In the genomic region with DNA sequence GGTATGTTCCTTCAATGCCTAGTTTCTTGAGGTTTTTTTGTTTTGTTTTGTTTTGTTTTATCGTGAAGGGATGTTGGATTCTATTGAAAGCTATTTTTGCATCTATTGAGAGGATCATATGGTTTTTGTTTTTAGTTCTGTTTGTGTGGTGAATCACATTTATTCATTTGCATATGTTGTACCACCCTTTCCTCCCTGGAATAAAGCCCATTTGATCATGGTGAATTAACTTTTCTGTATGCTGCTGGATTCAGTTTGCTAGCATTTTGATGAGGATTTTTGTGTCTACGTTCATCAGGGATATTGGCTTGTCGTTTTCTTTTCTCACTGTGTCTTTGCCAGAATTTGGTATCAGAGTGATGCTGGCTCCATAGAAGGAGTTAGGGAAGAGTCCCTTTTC, we compare ENCODE assay signal across 20 cellular contexts.
"Had no signal": no experiment of that assay in that cellular context is flagged by ENCODE, and none has a peak within 500 bp of the region (broad histone marks: within the 10 kb centered on the region; RNA-seq: fewer than 3 reads in every experiment).

No MANE protein-coding gene starts in this region.

- H3K4me1 ChIP-seq: gastroesophageal sphincter, neural progenitor cell, pancreas, psoas muscle, thyroid gland had no signal

- H3K4me3 Mint-ChIP-seq: mesothelial cell of epicardium; natural killer cell; neural progenitor cell; stimulated activated effector memory CD8-positive, alpha-beta T cell treated with anti-CD3 and anti-CD28 coated beads, Interleukin-12 subunit alpha, Interleukin-12 subunit beta, amount 100 ng/mL, for 72 hours; type B pancreatic cell had no signal

- H3K9ac ChIP-seq: neural progenitor cell had no signal

- H3K4me3 ChIP-seq: coronary artery, gastroesophageal sphincter, neural progenitor cell, pancreas, psoas muscle, right lobe of liver, suprapubic skin, thyroid gland had no signal

- DNase-seq: effector CD8-positive, alpha-beta T cell; glutamatergic neuron; islet precursor cell; natural killer cell; nucleus accumbens; pancreas; psoas muscle; retina; right lobe of liver; stimulated activated CD4-positive, alpha-beta T cell treated with anti-CD3 and anti-CD28 coated beads, Interleukin-4, amount 100 ng/mL, for 1 hour; stimulated activated CD8-positive, alpha-beta memory T cell treated with anti-CD3 and anti-CD28 coated beads, Interleukin-4, amount 100 ng/mL, for 48 hours; stimulated activated naive CD8-positive, alpha-beta T cell treated with anti-CD3 and anti-CD28 coated beads, Interleukin-15, Interleukin-2, amounts not matched to agents 100 U/mL and 50 U/mL, for 24 hours; thyroid gland had no signal

- H3K27me3 Mint-ChIP-seq: type B pancreatic cell had no signal

- H3K36me3 ChIP-seq: gastroesophageal sphincter, neural progenitor cell, pancreas, right lobe of liver, suprapubic skin, thyroid gland had no signal

- H3K27ac ChIP-seq: coronary artery, gastroesophageal sphincter, neural progenitor cell, pancreas, psoas muscle, right lobe of liver, suprapubic skin, thyroid gland had no signal

- H3K9me3 ChIP-seq: gastroesophageal sphincter, pancreas, psoas muscle, right lobe of liver, suprapubic skin, thyroid gland had no signal

- H3K4me1 Mint-ChIP-seq: natural killer cell; stimulated activated effector memory CD8-positive, alpha-beta T cell treated with anti-CD3 and anti-CD28 coated beads, Interleukin-12 subunit alpha, Interleukin-12 subunit beta, amount 100 ng/mL, for 72 hours had no signal

- H3K27ac Mint-ChIP-seq: mesothelial cell of epicardium; natural killer cell; neural progenitor cell; stimulated activated effector memory CD8-positive, alpha-beta T cell treated with anti-CD3 and anti-CD28 coated beads, Interleukin-12 subunit alpha, Interleukin-12 subunit beta, amount 100 ng/mL, for 72 hours; type B pancreatic cell had no signal

- H3K36me3 Mint-ChIP-seq: mesothelial cell of epicardium; natural killer cell; stimulated activated effector memory CD8-positive, alpha-beta T cell treated with anti-CD3 and anti-CD28 coated beads, Interleukin-12 subunit alpha, Interleukin-12 subunit beta, amount 100 ng/mL, for 72 hours; type B pancreatic cell had no signal

- H3K9me3 Mint-ChIP-seq: neural progenitor cell had no signal

- H3K27me3 ChIP-seq: gastroesophageal sphincter, neural progenitor cell, pancreas, right lobe of liver, suprapubic skin, thyroid gland had no signal

- H2AFZ ChIP-seq: neural progenitor cell had no signal

- H3K4me2 ChIP-seq: neural progenitor cell had no signal
